ENCODE assay signal across 11 cellular contexts in the genomic region with DNA sequence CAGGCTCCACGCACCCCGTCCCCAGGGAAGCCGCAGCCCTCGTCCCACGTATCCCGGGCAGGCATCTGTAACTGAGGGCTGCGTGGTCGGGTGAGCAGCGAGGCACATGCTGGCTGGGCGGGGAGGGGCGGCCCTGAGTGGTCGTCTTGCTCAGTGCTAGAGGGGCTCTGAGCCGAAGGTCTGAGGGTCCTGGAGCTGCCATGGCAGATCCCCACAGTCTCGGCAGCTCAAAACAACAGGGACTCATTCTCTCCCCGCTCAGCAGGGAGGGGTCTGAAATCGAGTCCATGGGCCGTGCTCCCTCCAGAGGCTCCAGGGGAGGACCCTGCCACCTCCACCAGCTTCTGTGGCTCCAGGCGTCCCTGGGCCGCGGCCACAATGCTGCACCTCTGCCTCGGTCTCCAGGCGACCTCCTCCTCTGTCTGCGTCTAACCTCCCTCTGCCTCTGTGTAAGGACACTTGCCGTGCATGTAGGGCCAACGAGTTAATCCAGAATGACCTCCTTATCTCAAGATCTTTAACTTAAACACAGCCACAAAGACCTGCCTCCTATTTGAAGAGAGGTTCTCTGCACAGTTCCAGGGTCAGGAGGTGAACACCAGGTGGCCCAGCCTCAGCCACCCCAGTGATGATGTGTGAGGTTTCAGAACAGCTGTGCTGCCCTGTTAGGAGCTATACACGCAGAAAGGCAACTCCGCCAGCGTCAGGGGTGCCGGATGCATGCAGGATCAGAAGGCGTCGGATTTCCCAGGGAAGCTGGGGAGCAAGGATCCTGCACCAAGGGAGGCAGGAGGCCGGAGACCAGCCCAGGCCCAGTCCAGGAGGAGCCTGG. TPM values are rescaled to one million over a fixed set of nuclear protein-coding genes. Genes with fewer than 3 reads are reported as not detected.
DNase-seq lines count a peak whose midpoint lies in the region; ATAC-seq, FAIRE-seq and TF ChIP-seq lines count a peak whose summit lies in the region.
"Not testable (repeated sequence)": the region's sequence is repeated elsewhere in the genome, so short reads cannot be mapped to it uniquely, and the experiment has no call there.
"Had no signal": no experiment of that assay in that cellular context is flagged by ENCODE, and none has a peak within 500 bp of the region (broad histone marks: within the 10 kb centered on the region; RNA-seq: fewer than 3 reads in every experiment).

No MANE protein-coding gene starts in this region.

- DNase-seq in activated CD4-positive, alpha-beta T cell treated with anti-CD3 and anti-CD28 coated beads, Interleukin-2, amount 10 ng/mL, durations not matched to agents 24 days and 14 days; K562 (ENCODE audit: extremely low read depth in 1 of 4, low spot score in 3 of 4): not testable (repeated sequence)
- DNase-seq in lung (ENCODE audit: low spot score) (peak; percentile 25), upper lobe of right lung (peak; percentile 56)

- in situ Hi-C loops in K562 (cut with MboI), result not testable (repeated sequence)

- CTCF ChIA-PET in K562 (lab: Yijun Ruan, JAX; ENCODE audit: low intra/inter-chr PET ratio), result not testable (repeated sequence)

- H3K27ac ChIP-seq in K562 (ENCODE audit: extremely low read depth, low read depth, low read length); lung (ENCODE audit: low read depth in 1 of 2, low read length in 1 of 2); upper lobe of right lung: not testable (repeated sequence)

- not testable (repeated sequence) for H3K79me2 ChIP-seq in K562 (ENCODE audit: control insufficient read depth, insufficient read depth, low read length)

- TF ChIP-seq POLR2A in K562 (conservative IDR thresholded peaks at IDR 0.05), result not testable (repeated sequence)

- H3K4me1 Mint-ChIP-seq in activated CD4-positive, alpha-beta T cell treated with anti-CD3 and anti-CD28 coated beads, Interleukin-2, amount 10 ng/mL, durations not matched to agents 24 days and 14 days, result peaks cover 18% of the 10 kb centered on the region

- intact Hi-C loops in activated CD4-positive, alpha-beta T cell treated with anti-CD3 and anti-CD28 coated beads, Interleukin-2, amount 10 ng/mL, durations not matched to agents 24 days and 14 days (cut with micrococcal nuclease); K562 (cut with micrococcal nuclease); upper lobe of right lung (cut with DNase I): not testable (repeated sequence)

- not testable (repeated sequence) for TF ChIP-seq CTCF in K562 (IDR thresholded peaks at IDR 0.05 in 2 of 3, conservative IDR thresholded peaks at IDR 0.05 in 1 of 3; ENCODE audit: insufficient read depth in 2 of 3, low read depth in 1 of 3, low read length in 3 of 3); lung (IDR thresholded peaks at IDR 0.05; ENCODE audit: control extremely low read depth, extremely low read depth); upper lobe of right lung (IDR thresholded peaks at IDR 0.05)

- not testable (repeated sequence) for H3K4me2 ChIP-seq in K562 (ENCODE audit: insufficient read depth, low read length)

- not testable (repeated sequence) for H3K4me3 ChIP-seq in K562, lung, upper lobe of right lung

- not testable (repeated sequence) for H4K20me1 ChIP-seq in K562 (replicated peaks; ENCODE audit: control insufficient read depth, insufficient read depth, low read length)

- not testable (repeated sequence) for H3K9me3 Mint-ChIP-seq in activated CD4-positive, alpha-beta T cell treated with anti-CD3 and anti-CD28 coated beads, Interleukin-2, amount 10 ng/mL, durations not matched to agents 24 days and 14 days

- H3K27ac Mint-ChIP-seq in activated CD4-positive, alpha-beta T cell treated with anti-CD3 and anti-CD28 coated beads, Interleukin-2, amount 10 ng/mL, durations not matched to agents 24 days and 14 days, result peak overlapping the region; percentile 76

- H3K4me1 ChIP-seq in K562 (replicated peaks in 1 of 2; ENCODE audit: control insufficient read depth in 2 of 2, insufficient read depth in 2 of 2, low read length in 2 of 2), result peaks cover 0 to 32% of the 10 kb centered on the region in 2 experiments; a peak in 2 of 5 replicates
- H3K4me1 ChIP-seq in lung (ENCODE audit: control insufficient read depth in 2 of 2, insufficient read depth in 2 of 2, low read length in 2 of 2); upper lobe of right lung: not testable (repeated sequence)

- H3K9ac ChIP-seq in K562 (ENCODE audit: insufficient read depth in 1 of 2, low read depth in 2 of 2, low read length in 2 of 2), result peak overlapping the region in 1 of 2 experiments; percentile 35; a peak in 1 of 4 replicates

- POLR2A ChIA-PET in K562 (lab: Yijun Ruan, JAX), result not testable (repeated sequence)

- not testable (repeated sequence) for BruUV-seq in K562 (replicated peaks; lab: Mats Ljungman, UMichigan)

- H2AFZ ChIP-seq in K562 (ENCODE audit: low read depth, low read length), result not testable (repeated sequence)

- not testable (repeated sequence) for H3K9me3 ChIP-seq in K562 (replicated peaks; ENCODE audit: control insufficient read depth, insufficient read depth, low read depth, low read length); lung (ENCODE audit: control insufficient read depth in 2 of 2, insufficient read depth in 1 of 2, low read length in 1 of 2); upper lobe of right lung

- H3K36me3 ChIP-seq in K562 (ENCODE audit: control insufficient read depth, insufficient read depth, low read length); lung (ENCODE audit: control insufficient read depth in 2 of 2, insufficient read depth in 2 of 2, low read length in 2 of 2); upper lobe of right lung: not testable (repeated sequence)

- not testable (repeated sequence) for TF ChIP-seq EP300 in K562 (IDR thresholded peaks at IDR 0.05; ENCODE audit: low read length)

- H3K36me3 Mint-ChIP-seq in activated CD4-positive, alpha-beta T cell treated with anti-CD3 and anti-CD28 coated beads, Interleukin-2, amount 10 ng/mL, durations not matched to agents 24 days and 14 days (ENCODE audit: low read depth), result not testable (repeated sequence)

- TF ChIP-seq RAD21 in K562 (CRISPR knock-in tag; conservative IDR thresholded peaks at IDR 0.05 in 1 of 2, IDR thresholded peaks at IDR 0.05 in 1 of 2), result not testable (repeated sequence)

- not testable (repeated sequence) for H3K27me3 ChIP-seq in K562 (ENCODE audit: control insufficient read depth in 2 of 2, insufficient read depth in 2 of 2, low read length in 2 of 2); lung (ENCODE audit: control insufficient read depth, insufficient read depth); upper lobe of right lung

- H3K9me1 ChIP-seq in K562 (ENCODE audit: control insufficient read depth, insufficient read depth, low read length), result not testable (repeated sequence)

- not testable (repeated sequence) for FAIRE-seq in K562 (lab: Jason Lieb, UNC)

- peak; percentile 33 for ATAC-seq in GM18867 (IDR thresholded peaks at IDR 0.05; ENCODE audit: unreplicated experiment)
- ATAC-seq in GM21423 (IDR thresholded peaks at IDR 0.05; ENCODE audit: unreplicated experiment), result peak; percentile 31
- peak; percentile 37 for ATAC-seq in HG02870 (IDR thresholded peaks at IDR 0.05; ENCODE audit: unreplicated experiment)
- peak; percentile 29 for ATAC-seq in HG03442 (IDR thresholded peaks at IDR 0.05; ENCODE audit: unreplicated experiment)
- ATAC-seq in K562; lung (ENCODE audit: insufficient read depth, low FRiP score); upper lobe of right lung: not testable (repeated sequence)

- 54% methylated on average over 18 of the region's 32 CpGs for WGBS in K562 (ENCODE audit: insufficient coverage, low coverage, missing lambda C conversion rate)
- WGBS in lung, 2 donors, result 77 to 82% methylated on average over 17 to 25 of the region's 32 CpGs

- H3K27me3 Mint-ChIP-seq in activated CD4-positive, alpha-beta T cell treated with anti-CD3 and anti-CD28 coated beads, Interleukin-2, amount 10 ng/mL, durations not matched to agents 24 days and 14 days, result not testable (repeated sequence)

- H3K4me3 Mint-ChIP-seq in activated CD4-positive, alpha-beta T cell treated with anti-CD3 and anti-CD28 coated beads, Interleukin-2, amount 10 ng/mL, durations not matched to agents 24 days and 14 days, result not testable (repeated sequence)

TF ChIP-seq in K562, 482 proteins besides CTCF, POLR2A, EP300 and RAD21:
- peak; percentile 73 for TF ChIP-seq ZNF263 (CRISPR knock-in tag; IDR thresholded peaks at IDR 0.05; ENCODE audit: borderline replicate concordance)

RNA-seq across cellular contexts. Expression of a gene that starts 46.6 kb away (rescaled TPM):
- total RNA-seq in activated CD4-positive, alpha-beta T cell treated with anti-CD3 and anti-CD28 coated beads, Interleukin-2, amount 10 ng/mL, durations not matched to agents 24 days and 14 days, result 1.8 and 2.6 TPM in 2 replicates
- total RNA-seq in K562 (2011; cell fraction: chromatin; rRNA removed; ENCODE audit: low replicate concordance), result 0.42 and 0.58 TPM in 2 replicates
- total RNA-seq in K562 (2011; cell fraction: nucleolus; rRNA removed), result 1.3 TPM in 2 replicates
- total RNA-seq in K562 (2011; cell fraction: nucleoplasm; rRNA removed), result 0.29 and 1.8 TPM in 2 replicates
- total RNA-seq in K562 (2014; rRNA removed) (not detected in 2 replicates), K562 (2014; rRNA removed; fragmentation: Illumina TruSeq; extraction: Trizol) (0.25 and 0.48 TPM in 2 replicates), K562 (2015; rRNA removed; fragmentation: Illumina TruSeq; extraction: Trizol) (0.18 TPM in 1 of 2 replicates, not detected in the other), K562 (2021) (0.33 and 0.83 TPM in 2 replicates), lung (10 to 100 TPM in 1 of 2 donors, 1 to 10 TPM in 1; 4.7 to 15.6 TPM), upper lobe of right lung (59.4 TPM)
- polyA plus RNA-seq in K562 (2011; rRNA removed) (0.50 TPM in 1 of 2 replicates, not detected in the other), K562 (2014; fragmentation: Illumina TruSeq; extraction: Trizol) (0.48 and 0.54 TPM in 2 replicates), K562 (2014; fragmentation: Nextera tagmentation; extraction: Ambion mirVana) (under 1 TPM; 0.36 to 0.44 TPM), K562 (2014; rRNA removed) (0.32 TPM in 1 of 2 replicates, not detected in the other), lung (10 to 100 TPM; 27.0 to 85.8 TPM)
- polyA plus RNA-seq in K562 (2011; cell fraction: cytosol; rRNA removed), result 0.04 and 0.27 TPM in 2 replicates
- polyA plus RNA-seq in K562 (2011; cell fraction: nucleus; rRNA removed), result 0.11 and 0.21 TPM in 2 replicates
- polyA plus RNA-seq in K562 (2012), result 0.26 and 1.4 TPM in 2 replicates
- polyA minus RNA-seq in K562 (2011; rRNA and poly(A)+ RNA removed), result 0.36 and 0.74 TPM in 2 replicates
- polyA minus RNA-seq in K562 (2011; cell fraction: cytosol; rRNA and poly(A)+ RNA removed), result not detected in 2 replicates
- not detected in 2 replicates for polyA minus RNA-seq in K562 (2011; cell fraction: nucleus; rRNA and poly(A)+ RNA removed)
- total RNA-seq: Calu3; CD4-positive, alpha-beta T cell; IMR-90 had no signal
